16 cellular contexts compared by ENCODE assay signal in the genomic region with DNA sequence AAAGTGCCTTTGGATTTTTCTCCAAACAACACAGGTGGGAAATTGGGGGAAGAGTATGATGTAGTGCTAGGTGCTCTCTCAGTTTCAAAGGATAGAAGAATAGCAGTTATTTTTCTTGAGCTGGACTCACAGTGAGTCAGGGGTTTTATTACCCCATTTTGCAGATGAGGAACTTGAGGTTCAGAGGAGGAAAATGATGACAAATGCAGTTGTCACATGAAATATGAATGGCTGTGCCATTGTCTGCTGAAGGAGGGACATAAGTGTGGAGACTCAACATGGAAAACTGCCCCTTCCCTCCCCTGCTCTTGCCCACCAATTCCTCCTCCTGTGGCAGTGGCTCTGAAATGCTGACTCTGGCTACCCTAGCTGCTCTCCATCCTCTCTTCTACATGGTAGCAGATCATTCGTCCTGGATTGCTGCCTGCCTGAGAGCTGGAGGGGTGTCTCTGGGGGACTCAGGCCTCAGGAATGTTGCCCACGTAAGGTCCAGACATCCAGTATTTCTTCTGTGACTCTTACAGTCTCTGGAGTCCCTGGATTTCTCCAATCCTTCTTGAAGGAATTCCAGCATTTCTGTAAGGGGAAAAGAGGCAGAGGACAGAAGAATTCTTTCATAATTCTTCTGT. TPM values are rescaled to one million over a fixed set of nuclear protein-coding genes. Genes with fewer than 3 reads are reported as not detected.
DNase-seq lines count a peak whose midpoint lies in the region; ATAC-seq and TF ChIP-seq lines count a peak whose summit lies in the region.
"Had no signal": no experiment of that assay in that cellular context is flagged by ENCODE, and none has a peak within 500 bp of the region (broad histone marks: within the 10 kb centered on the region; RNA-seq: fewer than 3 reads in every experiment).

No MANE protein-coding gene starts in this region.

- H3K27ac ChIP-seq in naive thymus-derived CD4-positive, alpha-beta T cell (ENCODE audit: low read depth, low read length): no peak overlapping the region
- H3K27ac ChIP-seq in esophagus squamous epithelium: no peak overlapping the region
- H3K27ac ChIP-seq: BLaER1 had no signal

- in situ Hi-C loops in astrocyte of the cerebellum (cut with HindIII; ENCODE audit: low sequenced_read_pairs): no loop called here

- H3K36me3 Mint-ChIP-seq in naive thymus-derived CD4-positive, alpha-beta T cell: no peaks in the 10 kb centered on the region
- H3K36me3 Mint-ChIP-seq: activated naive CD4-positive, alpha-beta T cell treated with anti-CD3 and anti-CD28 coated beads, Interleukin-2, amount 10 ng/mL, durations not matched to agents 7 days and 5 days had no signal

- 60 to 100% methylated on average over 1 to 2 of the region's 2 CpGs for WGBS in esophagus squamous epithelium, 2 donors

- H3K4me1 ChIP-seq in naive thymus-derived CD4-positive, alpha-beta T cell (ENCODE audit: control insufficient read depth in 2 of 2, insufficient read depth in 2 of 2, low read length in 2 of 2): no peaks in the 10 kb centered on the region
- peaks cover 9 to 60% (median 10%) of the 10 kb centered on the region in 3 donors for H3K4me1 ChIP-seq in esophagus squamous epithelium

- no peak overlapping the region for H3K4me3 ChIP-seq in astrocyte of the cerebellum (ENCODE audit: low read depth, low read length)
- H3K4me3 ChIP-seq in kidney epithelial cell (ENCODE audit: low read depth, low read length): no peak overlapping the region
- no peak overlapping the region for H3K4me3 ChIP-seq in naive thymus-derived CD4-positive, alpha-beta T cell (ENCODE audit: low read length)
- H3K4me3 ChIP-seq in H7 (ENCODE audit: insufficient read depth, low read depth, low read length): no peak overlapping the region
- no peak overlapping the region for H3K4me3 ChIP-seq in esophagus squamous epithelium
- H3K4me3 ChIP-seq: BLaER1 had no signal

- no peaks in the 10 kb centered on the region for H3K9me3 ChIP-seq in naive thymus-derived CD4-positive, alpha-beta T cell (ENCODE audit: control insufficient read depth in 2 of 3, low read length in 3 of 3)
- no peaks in the 10 kb centered on the region for H3K9me3 ChIP-seq in esophagus squamous epithelium
- H3K9me3 ChIP-seq: BLaER1 had no signal

- CTCF ChIA-PET in naive thymus-derived CD4-positive, alpha-beta T cell (lab: Charles Lee): no interaction called here

- no peak overlapping the region for H3K4me3 Mint-ChIP-seq in naive thymus-derived CD4-positive, alpha-beta T cell
- H3K4me3 Mint-ChIP-seq: activated naive CD4-positive, alpha-beta T cell treated with anti-CD3 and anti-CD28 coated beads, Interleukin-2, amount 10 ng/mL, durations not matched to agents 7 days and 5 days had no signal

- H3K4me1 Mint-ChIP-seq in naive thymus-derived CD4-positive, alpha-beta T cell: peaks cover 0 to 1% (median 0%) of the 10 kb centered on the region in 7 donors
- H3K4me1 Mint-ChIP-seq: activated naive CD4-positive, alpha-beta T cell treated with anti-CD3 and anti-CD28 coated beads, Interleukin-2, amount 10 ng/mL, durations not matched to agents 7 days and 5 days had no signal

- DNase-seq in AG08396 (ENCODE audit: low spot score) (peak; percentile 80), HS-5 (ENCODE audit: low read depth) (peak; percentile 87), astrocyte of the cerebellum (ENCODE audit: low read depth) (peak; percentile 34), kidney epithelial cell (ENCODE audit: low read depth) (peak; percentile 35), H7 (no peak), esophagus squamous epithelium (lab: John Stamatoyannopoulos, UW) (no peak)
- DNase-seq in naive thymus-derived CD4-positive, alpha-beta T cell: no peak
- DNase-seq: activated naive CD4-positive, alpha-beta T cell treated with anti-CD3 and anti-CD28 coated beads, Interleukin-2, amount 10 ng/mL, durations not matched to agents 7 days and 5 days; cerebellar nuclear complex; NCI-H1436 treated with DMSO at 0.1 percent for 48 hours; NCI-H524 treated with DMSO at 0.1 percent for 48 hours; SHP77; stimulated activated CD4-positive, alpha-beta T cell treated with anti-CD3 and anti-CD28 coated beads, Interleukin-2, amount 100 ng/mL, for 24 hours had no signal

- no peaks in the 10 kb centered on the region for H3K9me3 Mint-ChIP-seq in naive thymus-derived CD4-positive, alpha-beta T cell
- H3K9me3 Mint-ChIP-seq: activated naive CD4-positive, alpha-beta T cell treated with anti-CD3 and anti-CD28 coated beads, Interleukin-2, amount 10 ng/mL, durations not matched to agents 7 days and 5 days had no signal

- intact Hi-C loops in naive thymus-derived CD4-positive, alpha-beta T cell (cut with micrococcal nuclease): no loop called here
- intact Hi-C loops in esophagus squamous epithelium (cut with DNase I): no loop called here

- no peak for TF ChIP-seq POLR2A in esophagus squamous epithelium (IDR thresholded peaks at IDR 0.05)

- no peak for ATAC-seq in naive thymus-derived CD4-positive, alpha-beta T cell
- ATAC-seq in HG02588 (IDR thresholded peaks at IDR 0.05; ENCODE audit: unreplicated experiment): no peak
- ATAC-seq: esophagus mucosa had no signal

- no peak overlapping the region for H3K27ac Mint-ChIP-seq in naive thymus-derived CD4-positive, alpha-beta T cell
- H3K27ac Mint-ChIP-seq: activated naive CD4-positive, alpha-beta T cell treated with anti-CD3 and anti-CD28 coated beads, Interleukin-2, amount 10 ng/mL, durations not matched to agents 7 days and 5 days had no signal

- TF ChIP-seq CTCF in astrocyte of the cerebellum (IDR thresholded peaks at IDR 0.05; ENCODE audit: low read depth, low read length, missing control alignments) (no peak), kidney epithelial cell (IDR thresholded peaks at IDR 0.05; ENCODE audit: insufficient read depth, low read length, poor library complexity, severe bottlenecking) (no peak), esophagus squamous epithelium (IDR thresholded peaks at IDR 0.05) (no peak)

- POLR2A ChIA-PET in naive thymus-derived CD4-positive, alpha-beta T cell (lab: Charles Lee): no interaction called here

- H3K36me3 ChIP-seq in kidney epithelial cell (ENCODE audit: control insufficient read depth, insufficient read depth, low read length) (no peaks in the 10 kb centered on the region), H7 (replicated peaks; ENCODE audit: control insufficient read depth, insufficient read depth, low read length) (no peaks in the 10 kb centered on the region), esophagus squamous epithelium (no peaks in the 10 kb centered on the region)
- H3K36me3 ChIP-seq in naive thymus-derived CD4-positive, alpha-beta T cell (ENCODE audit: control insufficient read depth in 2 of 3, insufficient read depth in 3 of 3, low read length in 3 of 3): no peaks in the 10 kb centered on the region
- H3K36me3 ChIP-seq: BLaER1 had no signal

- peaks cover 0 to 41% (median 6%) of the 10 kb centered on the region in 5 donors for H3K27me3 Mint-ChIP-seq in naive thymus-derived CD4-positive, alpha-beta T cell

- no peaks in the 10 kb centered on the region for H3K27me3 ChIP-seq in kidney epithelial cell (ENCODE audit: control insufficient read depth, insufficient read depth, low read length)
- H3K27me3 ChIP-seq in naive thymus-derived CD4-positive, alpha-beta T cell (ENCODE audit: control insufficient read depth in 2 of 2, insufficient read depth in 2 of 2, low read length in 2 of 2): no peaks in the 10 kb centered on the region
- 0 out of 2 replicates have a peak, but pooled peaks cover 2% of the 10 kb centered on the region for H3K27me3 ChIP-seq in H7 (ENCODE audit: control insufficient read depth, insufficient read depth, low read length)
- H3K27me3 ChIP-seq in esophagus squamous epithelium: no peaks in the 10 kb centered on the region
- H3K27me3 ChIP-seq: BLaER1 had no signal

RNA-seq across cellular contexts. Expression of gene EPB41L1, which starts 37.6 kb away (rescaled TPM):
- total RNA-seq in kidney epithelial cell (25.0 and 28.0 TPM in 2 replicates), esophagus squamous epithelium (100 to 1,000 TPM in 1 of 4 donors, 10 to 100 TPM in 3; 39.1 to 112 (median 85.7) TPM)
- under 1 TPM in 4 of 5 experiments, not detected in 1; 0.05 to 0.81 (median 0.74) TPM for total RNA-seq in naive thymus-derived CD4-positive, alpha-beta T cell
- under 1 TPM in 1 of 2 donors, not detected in 1; 0.08 TPM for polyA plus RNA-seq in naive thymus-derived CD4-positive, alpha-beta T cell
- total RNA-seq in H7 (2014; rRNA removed; shearing (Covaris generic)): 11.9 TPM in 2 replicates

Comparison
In these comparisons a context has a peak if more than half of its experiments do, and no peak if none do; other contexts are left out.
1. DNase-seq: peak in AG08396 (single experiment), HS-5 (single experiment), astrocyte of the cerebellum (single experiment) and kidney epithelial cell (single experiment); none in naive thymus-derived CD4-positive, alpha-beta T cell (0 of 9), H7 (single experiment) and esophagus squamous epithelium (single experiment).